In the genomic region with DNA sequence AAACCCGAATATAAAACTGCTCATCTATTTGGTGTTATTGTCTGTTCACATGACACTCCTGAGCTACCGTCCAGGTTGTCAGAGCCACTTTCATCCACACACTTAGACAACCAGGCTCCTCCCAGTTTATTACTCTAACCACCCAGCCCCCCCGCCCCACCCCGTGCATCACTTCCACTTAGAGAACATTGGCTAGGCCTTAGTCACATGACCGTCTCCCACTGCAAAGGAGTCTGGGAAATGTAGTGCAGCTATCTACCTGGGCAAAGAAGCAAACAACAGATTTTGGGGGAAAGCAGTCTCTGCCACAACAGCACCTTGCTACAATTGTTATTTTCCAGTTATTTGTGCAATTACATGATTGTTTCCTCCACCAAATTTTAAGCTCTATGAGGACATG, we compare ENCODE assay signal across 12 cellular contexts. TPM values are rescaled to one million over a fixed set of nuclear protein-coding genes. Genes with fewer than 3 reads are reported as not detected.
A peak's percentile ranks its signal among the peaks of the same experiment; 100 is the strongest.
DNase-seq lines count a peak whose midpoint lies in the region; ATAC-seq, FAIRE-seq and TF ChIP-seq lines count a peak whose summit lies in the region.
"Had no signal": no experiment of that assay in that cellular context is flagged by ENCODE, and none has a peak within 500 bp of the region (broad histone marks: within the 10 kb centered on the region; RNA-seq: fewer than 3 reads in every experiment).

No MANE protein-coding gene starts in this region.

- POLR2A ChIA-PET in activated CD4-positive, alpha-beta T cell treated with anti-CD3 and anti-CD28 coated beads for 36 hours (lab: Charles Lee): interaction anchor here (1.0 kb wide), 1 partner anchor 57 kb away, joined by 3 read pairs; no protein-coding TSS in a partner anchor
- POLR2A ChIA-PET in activated CD4-positive, alpha-beta T cell treated with anti-CD3 and anti-CD28 coated beads, Interleukin-2, amount 10 ng/mL, durations not matched to agents 7 days and 5 days (lab: Charles Lee): no interaction called here

- H3K4me1 Mint-ChIP-seq in activated CD4-positive, alpha-beta T cell treated with anti-CD3 and anti-CD28 coated beads for 36 hours: no peaks in the 10 kb centered on the region
- no peaks in the 10 kb centered on the region for H3K4me1 Mint-ChIP-seq in activated CD4-positive, alpha-beta T cell treated with anti-CD3 and anti-CD28 coated beads, Interleukin-2, amount 10 ng/mL, durations not matched to agents 7 days and 5 days
- H3K4me1 Mint-ChIP-seq in T-helper 17 cell: peaks cover 2% of the 10 kb centered on the region

- no peaks in the 10 kb centered on the region for H3K4me1 ChIP-seq in RWPE2 (ENCODE audit: insufficient read depth, poor library complexity, severe bottlenecking)
- no peaks in the 10 kb centered on the region for H3K4me1 ChIP-seq in small intestine (ENCODE audit: control insufficient read depth in 2 of 2, insufficient read depth in 1 of 2, low read depth in 1 of 2, low read length in 1 of 2)

- DNase-seq in activated CD4-positive, alpha-beta T cell treated with anti-CD3 and anti-CD28 coated beads for 36 hours: no peak
- DNase-seq in activated CD4-positive, alpha-beta T cell treated with anti-CD3 and anti-CD28 coated beads, Interleukin-2, amount 10 ng/mL, durations not matched to agents 7 days and 5 days: no peak
- DNase-seq in M059J (ENCODE audit: low read depth): peak; percentile 19
- no peak for DNase-seq in RWPE2 (ENCODE audit: low spot score)
- peak; percentile 54 for DNase-seq in small intestine
- no peak for DNase-seq in stimulated activated naive CD4-positive, alpha-beta T cell (lab: John Stamatoyannopoulos, UW)
- no peak for DNase-seq in T-helper 17 cell
- DNase-seq: foreskin fibroblast; ovary; stimulated activated CD4-positive, alpha-beta T cell treated with anti-CD3 and anti-CD28 coated beads, Interleukin-2, amount 100 ng/mL, for 24 hours had no signal

- H3K4me3 ChIP-seq in RWPE2 (ENCODE audit: severe bottlenecking) (no peak overlapping the region), small intestine (ENCODE audit: low read depth in 1 of 2, low read length in 2 of 2) (no peak overlapping the region)
- H3K4me3 ChIP-seq: lung, ovary had no signal

- H3K27ac ChIP-seq in RWPE2 (ENCODE audit: poor library complexity, severe bottlenecking): no peak overlapping the region
- H3K27ac ChIP-seq in small intestine (ENCODE audit: low read depth in 1 of 2, low read length in 1 of 2): no peak overlapping the region
- H3K27ac ChIP-seq: ovary had no signal

- intact Hi-C loops in activated CD4-positive, alpha-beta T cell treated with anti-CD3 and anti-CD28 coated beads for 36 hours (cut with DNase I, micrococcal nuclease): no loop called here

- CTCF ChIA-PET in activated CD4-positive, alpha-beta T cell treated with anti-CD3 and anti-CD28 coated beads for 36 hours (lab: Charles Lee): no interaction called here
- CTCF ChIA-PET in activated CD4-positive, alpha-beta T cell treated with anti-CD3 and anti-CD28 coated beads, Interleukin-2, amount 10 ng/mL, durations not matched to agents 7 days and 5 days (lab: Charles Lee): interaction anchor here (1.1 kb wide), 1 partner anchor 18 kb away, joined by 4 read pairs; no protein-coding TSS in a partner anchor

- ATAC-seq in activated CD4-positive, alpha-beta T cell treated with anti-CD3 and anti-CD28 coated beads for 36 hours: peak; percentile 69
- ATAC-seq in RWPE2 (ENCODE audit: low read depth): peak; percentile 44; the same call in 1 of the 3 replicates
- no peak for ATAC-seq in T-helper 17 cell
- no peak for ATAC-seq in HG03039 (IDR thresholded peaks at IDR 0.05; ENCODE audit: unreplicated experiment)

- H3K27me3 Mint-ChIP-seq in activated CD4-positive, alpha-beta T cell treated with anti-CD3 and anti-CD28 coated beads for 36 hours: peaks cover 15% of the 10 kb centered on the region
- peaks cover 21% of the 10 kb centered on the region for H3K27me3 Mint-ChIP-seq in activated CD4-positive, alpha-beta T cell treated with anti-CD3 and anti-CD28 coated beads, Interleukin-2, amount 10 ng/mL, durations not matched to agents 7 days and 5 days
- H3K27me3 Mint-ChIP-seq in T-helper 17 cell: peaks cover 17% of the 10 kb centered on the region

- H3K9me3 ChIP-seq in RWPE2 (ENCODE audit: severe bottlenecking) (no peaks in the 10 kb centered on the region), small intestine (ENCODE audit: control insufficient read depth, low read depth) (no peaks in the 10 kb centered on the region), T-helper 17 cell (ENCODE audit: control insufficient read depth, low read length, poor library complexity, severe bottlenecking) (no peaks in the 10 kb centered on the region)
- H3K9me3 ChIP-seq: ovary had no signal

- H3K27ac Mint-ChIP-seq in activated CD4-positive, alpha-beta T cell treated with anti-CD3 and anti-CD28 coated beads for 36 hours: no peak overlapping the region
- H3K27ac Mint-ChIP-seq in activated CD4-positive, alpha-beta T cell treated with anti-CD3 and anti-CD28 coated beads, Interleukin-2, amount 10 ng/mL, durations not matched to agents 7 days and 5 days: no peak overlapping the region
- H3K27ac Mint-ChIP-seq in T-helper 17 cell: no peak overlapping the region

- H3K27me3 ChIP-seq in RWPE2 (ENCODE audit: insufficient read depth, poor library complexity, severe bottlenecking) (no peaks in the 10 kb centered on the region), small intestine (ENCODE audit: control insufficient read depth in 2 of 2, insufficient read depth in 2 of 2, low read length in 2 of 2) (no peaks in the 10 kb centered on the region)
- H3K27me3 ChIP-seq: ovary had no signal

- no peaks in the 10 kb centered on the region for H3K36me3 ChIP-seq in RWPE2 (ENCODE audit: low read depth)
- H3K36me3 ChIP-seq in small intestine (ENCODE audit: control insufficient read depth in 2 of 2, insufficient read depth in 2 of 2, low read length in 2 of 2): no peaks in the 10 kb centered on the region
- H3K36me3 ChIP-seq: ovary had no signal

- H3K4me3 Mint-ChIP-seq in activated CD4-positive, alpha-beta T cell treated with anti-CD3 and anti-CD28 coated beads for 36 hours: no peak overlapping the region
- no peak overlapping the region for H3K4me3 Mint-ChIP-seq in activated CD4-positive, alpha-beta T cell treated with anti-CD3 and anti-CD28 coated beads, Interleukin-2, amount 10 ng/mL, durations not matched to agents 7 days and 5 days
- H3K4me3 Mint-ChIP-seq in T-helper 17 cell: no peak overlapping the region

- TF ChIP-seq CTCF in RWPE2 (IDR thresholded peaks at IDR 0.05; ENCODE audit: poor library complexity, severe bottlenecking): no peak

- FAIRE-seq in small intestine (lab: Jason Lieb, UNC): no peak

- 48 to 73% (median 55%) methylated on average over 5 of the region's 5 CpGs for WGBS in small intestine, 3 donors

- no peaks in the 10 kb centered on the region for H3K36me3 Mint-ChIP-seq in activated CD4-positive, alpha-beta T cell treated with anti-CD3 and anti-CD28 coated beads for 36 hours (ENCODE audit: low read depth)
- no peaks in the 10 kb centered on the region for H3K36me3 Mint-ChIP-seq in activated CD4-positive, alpha-beta T cell treated with anti-CD3 and anti-CD28 coated beads, Interleukin-2, amount 10 ng/mL, durations not matched to agents 7 days and 5 days (ENCODE audit: low read depth)
- peaks cover 7% of the 10 kb centered on the region for H3K36me3 Mint-ChIP-seq in T-helper 17 cell (ENCODE audit: low read depth)

- no peaks in the 10 kb centered on the region for H3K9me3 Mint-ChIP-seq in activated CD4-positive, alpha-beta T cell treated with anti-CD3 and anti-CD28 coated beads for 36 hours (ENCODE audit: low read depth)
- peaks cover 16% of the 10 kb centered on the region for H3K9me3 Mint-ChIP-seq in activated CD4-positive, alpha-beta T cell treated with anti-CD3 and anti-CD28 coated beads, Interleukin-2, amount 10 ng/mL, durations not matched to agents 7 days and 5 days

RNA-seq across cellular contexts. Expression of a gene that starts 57.6 kb away (rescaled TPM):
- 100 to 1,000 TPM; 171 to 180 TPM for total RNA-seq in activated CD4-positive, alpha-beta T cell treated with anti-CD3 and anti-CD28 coated beads for 36 hours
- 10 to 100 TPM; 66.4 to 74.9 TPM for total RNA-seq in activated CD4-positive, alpha-beta T cell treated with anti-CD3 and anti-CD28 coated beads, Interleukin-2, amount 10 ng/mL, durations not matched to agents 7 days and 5 days
- total RNA-seq in M059J (2014; rRNA removed; shearing (Covaris generic)): 53.9 and 103 TPM in 2 replicates
- 10 to 100 TPM; 13.0 to 20.8 (median 14.8) TPM for polyA plus RNA-seq in small intestine
- total RNA-seq in T-helper 17 cell: 10 to 100 TPM; 77.9 to 88.3 TPM

Comparison
In these comparisons a context has a peak if more than half of its experiments do, and no peak if none do; other contexts are left out.
1. ATAC-seq: peak in activated CD4-positive, alpha-beta T cell treated with anti-CD3 and anti-CD28 coated beads for 36 hours (single experiment) and RWPE2 (single experiment); none in T-helper 17 cell (single experiment) and HG03039 (single experiment).
2. DNase-seq: peak in M059J (single experiment) and small intestine (single experiment); none in activated CD4-positive, alpha-beta T cell treated with anti-CD3 and anti-CD28 coated beads for 36 hours (single experiment), activated CD4-positive, alpha-beta T cell treated with anti-CD3 and anti-CD28 coated beads, Interleukin-2, amount 10 ng/mL, durations not matched to agents 7 days and 5 days (single experiment), RWPE2 (single experiment), stimulated activated naive CD4-positive, alpha-beta T cell (0 of 6) and T-helper 17 cell (0 of 3).